ENCODE assay signal across 8 cellular contexts in genomic region chrX:152821145-152821765, GRCh38. TPM values are rescaled to one million over a fixed set of nuclear protein-coding genes. Genes with fewer than 3 reads are reported as not detected.
DNase-seq lines count a peak whose midpoint lies in the region; ATAC-seq, FAIRE-seq and TF ChIP-seq lines count a peak whose summit lies in the region.

No MANE protein-coding gene starts in this region.

- H3K9ac ChIP-seq in HepG2 (ENCODE audit: insufficient read depth, low read depth, low read length): no peak overlapping the region

- H3K36me3 Mint-ChIP-seq in T-helper 17 cell (ENCODE audit: low read depth): peaks cover 2% of the 10 kb centered on the region

- no peaks in the 10 kb centered on the region for H4K20me1 ChIP-seq in HepG2 (ENCODE audit: insufficient read depth, low read length)

- POLR2A ChIA-PET in HepG2 (lab: Yijun Ruan, JAX): no interaction called here

- DNase-seq in right atrium auricular region (ENCODE audit: low spot score): no peak
- DNase-seq in cardiac septum (ENCODE audit: low spot score): no peak
- peak; percentile 19 for DNase-seq in MG63
- DNase-seq in activated CD4-positive, alpha-beta T cell treated with anti-CD3 and anti-CD28 coated beads, Interleukin-2, amount 50 U/mL, for 48 hours: peak; percentile 13 to 25
- DNase-seq in HepG2 (ENCODE audit: low spot score): peak; percentile 23
- DNase-seq in T-helper 17 cell: no peak
- no peak for DNase-seq in foreskin melanocyte

- TF ChIP-seq POLR2A in HepG2 (IDR thresholded peaks at IDR 0.05; ENCODE audit: insufficient read depth in 1 of 2, low read depth in 2 of 2, low read length in 2 of 2): no peak

- in situ Hi-C loops in HepG2 (cut with HindIII; ENCODE audit: extremely low pct_ligation_motif_present, low pct_unique_long_range_greater_than_20kb): loop anchor here (25.0 kb wide), 2 partner anchors 184 to 1084 kb away; partner anchors contain the start of genes CNGA2 and GABRQ

- no peak overlapping the region for H3K4me2 ChIP-seq in HepG2 (ENCODE audit: low read depth, low read length)

- FAIRE-seq in HepG2 (lab: Jason Lieb, UNC): peak; percentile 69

- peak; percentile 56 for ATAC-seq in HepG2
- no peak for ATAC-seq in HG03196 (IDR thresholded peaks at IDR 0.05; ENCODE audit: unreplicated experiment)
- ATAC-seq in T-helper 17 cell: no peak

- no peak overlapping the region for H2AFZ ChIP-seq in HepG2 (ENCODE audit: low read length)

- intact Hi-C loops in cardiac septum (cut with DNase I) (no loop called here), HepG2 (cut with micrococcal nuclease; ENCODE audit: unreplicated experiment) (no loop called here)

- 3% methylated on average over 3 of the region's 3 CpGs for WGBS in HepG2 (ENCODE audit: low lambda C conversion rate)

- H3K36me3 ChIP-seq in right atrium auricular region: no peaks in the 10 kb centered on the region
- H3K36me3 ChIP-seq in MG63: no peaks in the 10 kb centered on the region
- no peaks in the 10 kb centered on the region for H3K36me3 ChIP-seq in HepG2 (replicated peaks in 1 of 2; ENCODE audit: control insufficient read depth in 1 of 2, insufficient read depth in 2 of 2, low read length in 2 of 2)

- no peak for TF ChIP-seq RAD21 in HepG2 (CRISPR knock-in tag; IDR thresholded peaks at IDR 0.05)

- TF ChIP-seq CTCF in right atrium auricular region (IDR thresholded peaks at IDR 0.05): peak; percentile 34 to 56
- peak; percentile 61 for TF ChIP-seq CTCF in HepG2 (CRISPR knock-in tag; IDR thresholded peaks at IDR 0.05)

- H3K9me3 ChIP-seq in right atrium auricular region (no peaks in the 10 kb centered on the region), MG63 (no peaks in the 10 kb centered on the region), HepG2 (ENCODE audit: low read length) (no peaks in the 10 kb centered on the region), T-helper 17 cell (ENCODE audit: control insufficient read depth, low read length, poor library complexity, severe bottlenecking) (no peaks in the 10 kb centered on the region)

- H3K27me3 ChIP-seq in right atrium auricular region (no peaks in the 10 kb centered on the region), MG63 (no peaks in the 10 kb centered on the region), HepG2 (ENCODE audit: control insufficient read depth in 1 of 2, insufficient read depth in 2 of 2, low read length in 2 of 2) (no peaks in the 10 kb centered on the region)

- H3K27me3 Mint-ChIP-seq in T-helper 17 cell: peaks cover 11% of the 10 kb centered on the region

- no peaks in the 10 kb centered on the region for H3K79me2 ChIP-seq in HepG2 (ENCODE audit: insufficient read depth, low read length)

- no peaks in the 10 kb centered on the region for H3K4me1 Mint-ChIP-seq in T-helper 17 cell

- H3K27ac Mint-ChIP-seq in T-helper 17 cell: no peak overlapping the region

- no peak overlapping the region for H3K27ac ChIP-seq in right atrium auricular region
- H3K27ac ChIP-seq in HepG2 (ENCODE audit: extremely low read length, insufficient read depth, low read length): no peak overlapping the region

- BruUV-seq in HepG2 (replicated peaks; lab: Mats Ljungman, UMichigan): no TSS peak

- H3K4me1 ChIP-seq in right atrium auricular region: no peaks in the 10 kb centered on the region
- peaks cover 10% of the 10 kb centered on the region for H3K4me1 ChIP-seq in HepG2 (ENCODE audit: insufficient read depth, low read length)

- no peak overlapping the region for H3K4me3 Mint-ChIP-seq in T-helper 17 cell

- CTCF ChIA-PET in HepG2 (lab: Yijun Ruan, JAX; ENCODE audit: low intra/inter-chr PET ratio, low total read pairs): interaction anchor here (1.2 kb wide), 1 partner anchor 1071 kb away, joined by 4 read pairs; no protein-coding TSS in a partner anchor

- no peak overlapping the region for H3K4me3 ChIP-seq in right atrium auricular region
- no peak overlapping the region for H3K4me3 ChIP-seq in MG63
- H3K4me3 ChIP-seq in HepG2 (replicated peaks in 1 of 3; ENCODE audit: insufficient read depth in 1 of 3, low read depth in 2 of 3, low read length in 3 of 3): no peak overlapping the region

- no peak for TF ChIP-seq EP300 in HepG2 (IDR thresholded peaks at IDR 0.05; ENCODE audit: low read depth in 2 of 2, low read length in 2 of 2)
- no peak for TF ChIP-seq EP300 in HepG2 (CRISPR knock-in tag; IDR thresholded peaks at IDR 0.05; ENCODE audit: borderline replicate concordance)

RNA-seq across cellular contexts. Expression of gene CETN2, which starts 9.3 kb away (rescaled TPM):
- 10 to 100 TPM; 23.3 to 23.5 TPM for total RNA-seq in right atrium auricular region
- total RNA-seq in cardiac septum: 22.3 TPM
- 45.3 and 73.4 TPM in 2 replicates for total RNA-seq in MG63 (2014; rRNA removed; shearing (Covaris generic); ENCODE audit: low replicate concordance)
- total RNA-seq in HepG2 (2016; rRNA removed; fragmentation: Illumina TruSeq; extraction: Trizol): 85.4 and 129 TPM in 2 replicates
- 13.7 and 14.5 TPM in 2 replicates for total RNA-seq in HepG2 (2016; cell fraction: cytosol; rRNA removed; fragmentation: Illumina TruSeq; extraction: Trizol; ENCODE audit: low read depth)
- total RNA-seq in HepG2 (2016; cell fraction: insoluble cytoplasmic fraction; rRNA removed; fragmentation: Illumina TruSeq; extraction: Trizol): 81.8 and 138 TPM in 2 replicates
- 25.4 and 26.6 TPM in 2 replicates for total RNA-seq in HepG2 (2016; cell fraction: membrane; rRNA removed; fragmentation: Illumina TruSeq; extraction: Trizol)
- 30.6 and 31.1 TPM in 2 replicates for total RNA-seq in HepG2 (2016; cell fraction: nucleus; rRNA removed; fragmentation: Illumina TruSeq; extraction: Trizol)
- 13.1 and 17.2 TPM in 2 replicates for polyA plus RNA-seq in HepG2 (2011; rRNA removed)
- polyA plus RNA-seq in HepG2 (2011; cell fraction: cytosol; rRNA removed): 6.3 and 10.9 TPM in 2 replicates
- 1.7 and 2.4 TPM in 2 replicates for polyA plus RNA-seq in HepG2 (2011; cell fraction: nucleus; rRNA removed)
- 24.0 and 37.8 TPM in 2 replicates for polyA plus RNA-seq in HepG2 (2012)
- 19.4 and 20.8 TPM in 2 replicates for polyA plus RNA-seq in HepG2 (2016; cell fraction: cytosol; fragmentation: Illumina TruSeq; extraction: Trizol; ENCODE audit: low read depth)
- polyA plus RNA-seq in HepG2 (2016; cell fraction: insoluble cytoplasmic fraction; fragmentation: Illumina TruSeq; extraction: Trizol; ENCODE audit: low read depth): 155 and 178 TPM in 2 replicates
- 29.5 and 30.2 TPM in 2 replicates for polyA plus RNA-seq in HepG2 (2016; cell fraction: membrane; fragmentation: Illumina TruSeq; extraction: Trizol; ENCODE audit: low read depth)
- polyA plus RNA-seq in HepG2 (2016; cell fraction: nucleus; fragmentation: Illumina TruSeq; extraction: Trizol; ENCODE audit: insufficient read depth, low read depth): 52.9 and 59.1 TPM in 2 replicates
- 3.1 and 8.5 TPM in 2 replicates for polyA minus RNA-seq in HepG2 (2011; rRNA and poly(A)+ RNA removed; ENCODE audit: low replicate concordance)
- polyA minus RNA-seq in HepG2 (2011; cell fraction: cytosol; rRNA and poly(A)+ RNA removed): 6.4 and 6.5 TPM in 2 replicates
- 2.8 and 3.1 TPM in 2 replicates for polyA minus RNA-seq in HepG2 (2011; cell fraction: nucleus; rRNA and poly(A)+ RNA removed)
- total RNA-seq in T-helper 17 cell: 1 to 10 TPM; 7.5 to 9.4 TPM

RNA-seq across cellular contexts. Expression of gene NSDHL, which starts 9.6 kb away (rescaled TPM):
- 10 to 100 TPM; 14.1 to 28.1 TPM for total RNA-seq in right atrium auricular region
- 12.5 TPM for total RNA-seq in cardiac septum
- 32.3 and 40.9 TPM in 2 replicates for total RNA-seq in MG63 (2014; rRNA removed; shearing (Covaris generic); ENCODE audit: low replicate concordance)
- 47.6 and 49.3 TPM in 2 replicates for total RNA-seq in HepG2 (2016; rRNA removed; fragmentation: Illumina TruSeq; extraction: Trizol)
- 14.6 and 16.3 TPM in 2 replicates for total RNA-seq in HepG2 (2016; cell fraction: cytosol; rRNA removed; fragmentation: Illumina TruSeq; extraction: Trizol; ENCODE audit: low read depth)
- total RNA-seq in HepG2 (2016; cell fraction: insoluble cytoplasmic fraction; rRNA removed; fragmentation: Illumina TruSeq; extraction: Trizol): 48.7 and 49.0 TPM in 2 replicates
- 15.7 and 16.5 TPM in 2 replicates for total RNA-seq in HepG2 (2016; cell fraction: membrane; rRNA removed; fragmentation: Illumina TruSeq; extraction: Trizol)
- 32.0 and 33.8 TPM in 2 replicates for total RNA-seq in HepG2 (2016; cell fraction: nucleus; rRNA removed; fragmentation: Illumina TruSeq; extraction: Trizol)
- polyA plus RNA-seq in HepG2 (2011; rRNA removed): 26.2 and 35.9 TPM in 2 replicates
- 22.8 and 35.7 TPM in 2 replicates for polyA plus RNA-seq in HepG2 (2011; cell fraction: cytosol; rRNA removed)
- 8.5 and 13.3 TPM in 2 replicates for polyA plus RNA-seq in HepG2 (2011; cell fraction: nucleus; rRNA removed)
- polyA plus RNA-seq in HepG2 (2012): 34.8 and 39.7 TPM in 2 replicates
- 12.6 and 14.3 TPM in 2 replicates for polyA plus RNA-seq in HepG2 (2016; cell fraction: cytosol; fragmentation: Illumina TruSeq; extraction: Trizol; ENCODE audit: low read depth)
- 60.9 and 65.3 TPM in 2 replicates for polyA plus RNA-seq in HepG2 (2016; cell fraction: insoluble cytoplasmic fraction; fragmentation: Illumina TruSeq; extraction: Trizol; ENCODE audit: low read depth)
- polyA plus RNA-seq in HepG2 (2016; cell fraction: membrane; fragmentation: Illumina TruSeq; extraction: Trizol; ENCODE audit: low read depth): 12.5 and 13.4 TPM in 2 replicates
- 55.3 and 58.9 TPM in 2 replicates for polyA plus RNA-seq in HepG2 (2016; cell fraction: nucleus; fragmentation: Illumina TruSeq; extraction: Trizol; ENCODE audit: insufficient read depth, low read depth)
- 25.4 and 33.9 TPM in 2 replicates for polyA minus RNA-seq in HepG2 (2011; rRNA and poly(A)+ RNA removed; ENCODE audit: low replicate concordance)
- polyA minus RNA-seq in HepG2 (2011; cell fraction: cytosol; rRNA and poly(A)+ RNA removed): 10.3 and 13.8 TPM in 2 replicates
- 9.4 and 11.8 TPM in 2 replicates for polyA minus RNA-seq in HepG2 (2011; cell fraction: nucleus; rRNA and poly(A)+ RNA removed)
- 1 to 10 TPM; 4.3 to 5.3 TPM for total RNA-seq in T-helper 17 cell

RNA-seq across cellular contexts. Expression of gene MAGEA6, which starts 51.8 kb away (rescaled TPM):
- total RNA-seq in right atrium auricular region: not detected
- not detected for total RNA-seq in cardiac septum
- not detected in 2 replicates for total RNA-seq in MG63 (2014; rRNA removed; shearing (Covaris generic); ENCODE audit: low replicate concordance)
- 0.97 and 1.3 TPM in 2 replicates for total RNA-seq in HepG2 (2016; rRNA removed; fragmentation: Illumina TruSeq; extraction: Trizol)
- 0.30 TPM in 1 of 2 replicates, not detected in the other for total RNA-seq in HepG2 (2016; cell fraction: cytosol; rRNA removed; fragmentation: Illumina TruSeq; extraction: Trizol; ENCODE audit: low read depth)
- total RNA-seq in HepG2 (2016; cell fraction: insoluble cytoplasmic fraction; rRNA removed; fragmentation: Illumina TruSeq; extraction: Trizol): 0.65 and 1.0 TPM in 2 replicates
- 0.34 TPM in 2 replicates for total RNA-seq in HepG2 (2016; cell fraction: membrane; rRNA removed; fragmentation: Illumina TruSeq; extraction: Trizol)
- 0.47 and 0.50 TPM in 2 replicates for total RNA-seq in HepG2 (2016; cell fraction: nucleus; rRNA removed; fragmentation: Illumina TruSeq; extraction: Trizol)
- 0.18 and 0.30 TPM in 2 replicates for polyA plus RNA-seq in HepG2 (2011; rRNA removed)
- polyA plus RNA-seq in HepG2 (2011; cell fraction: cytosol; rRNA removed): 0.18 and 0.28 TPM in 2 replicates
- polyA plus RNA-seq in HepG2 (2011; cell fraction: nucleus; rRNA removed): 0.08 and 0.09 TPM in 2 replicates
- polyA plus RNA-seq in HepG2 (2012): 0.15 TPM in 1 of 2 replicates, not detected in the other
- polyA plus RNA-seq in HepG2 (2016; cell fraction: cytosol; fragmentation: Illumina TruSeq; extraction: Trizol; ENCODE audit: low read depth): 0.09 and 0.12 TPM in 2 replicates
- 0.90 and 1.0 TPM in 2 replicates for polyA plus RNA-seq in HepG2 (2016; cell fraction: insoluble cytoplasmic fraction; fragmentation: Illumina TruSeq; extraction: Trizol; ENCODE audit: low read depth)
- polyA plus RNA-seq in HepG2 (2016; cell fraction: membrane; fragmentation: Illumina TruSeq; extraction: Trizol; ENCODE audit: low read depth): 0.23 and 0.27 TPM in 2 replicates
- polyA plus RNA-seq in HepG2 (2016; cell fraction: nucleus; fragmentation: Illumina TruSeq; extraction: Trizol; ENCODE audit: insufficient read depth, low read depth): 0.53 and 0.55 TPM in 2 replicates
- 0.54 and 14.6 TPM in 2 replicates for polyA minus RNA-seq in HepG2 (2011; rRNA and poly(A)+ RNA removed; ENCODE audit: low replicate concordance)
- 0.59 TPM in 1 of 2 replicates, not detected in the other for polyA minus RNA-seq in HepG2 (2011; cell fraction: cytosol; rRNA and poly(A)+ RNA removed)
- not detected in 2 replicates for polyA minus RNA-seq in HepG2 (2011; cell fraction: nucleus; rRNA and poly(A)+ RNA removed)
- total RNA-seq in T-helper 17 cell: not detected

Comparison
In these comparisons a context has a peak if more than half of its experiments do, and no peak if none do; other contexts are left out.
1. DNase-seq: peak in MG63 (single experiment), activated CD4-positive, alpha-beta T cell treated with anti-CD3 and anti-CD28 coated beads, Interleukin-2, amount 50 U/mL, for 48 hours (2 of 2) and HepG2 (single experiment); none in right atrium auricular region (single experiment), cardiac septum (single experiment), T-helper 17 cell (0 of 3) and foreskin melanocyte (single experiment).